ENCODE assay signal across 8 cellular contexts in genomic region chr1:203306089-203306969, GRCh38. TPM values are rescaled to one million over a fixed set of nuclear protein-coding genes. Genes with fewer than 3 reads are reported as not detected.
DNase-seq lines count a peak whose midpoint lies in the region; ATAC-seq and TF ChIP-seq lines count a peak whose summit lies in the region.

No MANE protein-coding gene starts in this region.

- WGBS in mesodermal cell (ENCODE audit: insufficient coverage in 2 of 2), 2 experiments, result 4% methylated on average over 13 to 16 of the region's 22 CpGs
- WGBS in suprapubic skin, result 0% methylated on average over 9 of the region's 22 CpGs

- DNase-seq in activated CD8-positive, alpha-beta memory T cell treated with anti-CD3 and anti-CD28 coated beads for 24 hours, result peak; percentile 80
- no peak for DNase-seq in activated CD8-positive, alpha-beta memory T cell treated with anti-CD3 and anti-CD28 coated beads, Interleukin-2, amount 50 U/mL, for 48 hours
- DNase-seq in NCI-H146 treated with DMSO at 0.1 percent for 48 hours (lab: John Stamatoyannopoulos, UW; ENCODE audit: unreplicated experiment), result peak; percentile 3
- peak; percentile 44 for DNase-seq in activated CD4-positive, alpha-beta T cell treated with anti-CD3 and anti-CD28 coated beads, Interleukin-2, amount 50 U/mL, for 1 hour
- peak; percentile 73 for DNase-seq in epithelial cell of prostate (ENCODE audit: low read depth, low spot score)
- DNase-seq in suprapubic skin (ENCODE audit: low spot score in 2 of 2), result peak in 1 of 2 donors; percentile 91

- no peak for ATAC-seq in HG03520 (IDR thresholded peaks at IDR 0.05; ENCODE audit: unreplicated experiment)

- H3K36me3 ChIP-seq in mesodermal cell (ENCODE audit: control insufficient read depth, insufficient read depth, low read length) (peaks cover 37% of the 10 kb centered on the region), suprapubic skin (peaks cover 34% of the 10 kb centered on the region)

- H3K4me3 ChIP-seq in mesodermal cell (ENCODE audit: extremely low read depth, insufficient read depth, low read length, poor library complexity, severe bottlenecking) (peak overlapping the region; percentile 93), suprapubic skin (peak overlapping the region; percentile 92)

- TF ChIP-seq POLR2A in suprapubic skin (IDR thresholded peaks at IDR 0.05), result no peak

- no peak for TF ChIP-seq EP300 in suprapubic skin (IDR thresholded peaks at IDR 0.05)

- H3K4me1 ChIP-seq in mesodermal cell (ENCODE audit: control insufficient read depth, insufficient read depth, low read length, poor library complexity, severe bottlenecking) (peaks cover 24% of the 10 kb centered on the region), suprapubic skin (peaks cover 64% of the 10 kb centered on the region)

- H3K9me3 ChIP-seq in mesodermal cell (ENCODE audit: control insufficient read depth, low read length), result no peaks in the 10 kb centered on the region
- no peaks in the 10 kb centered on the region for H3K9me3 ChIP-seq in suprapubic skin

- TF ChIP-seq CTCF in suprapubic skin (IDR thresholded peaks at IDR 0.05), result no peak

- H3K27ac ChIP-seq in epithelial cell of prostate (peak overlapping the region; percentile 91), mesodermal cell (ENCODE audit: low read depth, low read length, severe bottlenecking) (no peak overlapping the region), suprapubic skin (peak overlapping the region; percentile 98)

- H3K27me3 ChIP-seq in suprapubic skin, result no peaks in the 10 kb centered on the region

RNA-seq across cellular contexts. Expression of gene BTG2, which starts 1.0 kb away (rescaled TPM):
- polyA plus RNA-seq in mesodermal cell (2013, experiment 1 of 2), result 55.1 TPM
- polyA plus RNA-seq in mesodermal cell (2013, experiment 2 of 2), result 43.4 TPM
- 100 to 1,000 TPM; 160 to 319 (median 193) TPM for total RNA-seq in suprapubic skin

RNA-seq across cellular contexts. Expression of gene FMOD, which starts 44.6 kb away (rescaled TPM):
- polyA plus RNA-seq in mesodermal cell (2013, experiment 1 of 2), result 16.6 TPM
- polyA plus RNA-seq in mesodermal cell (2013, experiment 2 of 2), result 18.2 TPM
- 10 to 100 TPM; 13.3 to 36.6 (median 22.9) TPM for total RNA-seq in suprapubic skin
